Comparison of ENCODE assay signal across 1 cellular context in the genomic region with DNA sequence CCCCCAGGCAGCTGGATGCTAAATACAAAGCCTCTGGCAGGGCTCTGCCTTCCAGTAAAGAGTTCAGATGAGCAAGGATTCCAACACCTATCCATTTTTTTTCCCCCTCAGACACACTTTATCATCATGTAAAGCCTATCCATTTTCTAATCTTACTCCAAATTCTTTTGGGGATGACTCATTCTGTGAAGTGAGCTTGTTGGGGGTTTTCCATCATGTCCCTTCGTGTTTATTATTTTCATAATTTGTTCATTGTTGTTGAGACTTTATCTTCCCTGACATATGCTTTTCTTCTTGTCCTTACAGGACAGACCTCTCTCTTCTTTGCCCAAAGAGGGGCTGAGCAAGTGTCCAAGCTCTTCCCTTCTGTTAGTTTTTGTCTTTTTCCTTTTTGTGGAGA.
TF ChIP-seq lines count a peak whose summit lies in the region.

No MANE protein-coding gene starts in this region.

TF ChIP-seq in GM12878, 131 proteins besides CTCF, POLR2A, EP300 and RAD21:
- TF ChIP-seq JUNB (IDR thresholded peaks at IDR 0.05) (peak; percentile 77), IKZF1 (conservative IDR thresholded peaks at IDR 0.05) (peak; percentile 48), SP1 (IDR thresholded peaks at IDR 0.05; ENCODE audit: low read depth, low read length) (no peak), NFIC (IDR thresholded peaks at IDR 0.05; ENCODE audit: low read depth, low read length) (peak; percentile 58; the same call in 1 of the 2 replicates), RAD51 (IDR thresholded peaks at IDR 0.05) (no peak), IRF4 (IDR thresholded peaks at IDR 0.05; ENCODE audit: low read depth, low read length) (peak; percentile 52; the same call in 1 of the 2 replicates), SIN3A (IDR thresholded peaks at IDR 0.05; ENCODE audit: low read depth, low read length) (no peak), IKZF2 (IDR thresholded peaks at IDR 0.05) (peak; percentile 41 to 51; a peak in 2 of 4 replicates), TBL1XR1 (IDR thresholded peaks at IDR 0.05; ENCODE audit: low read depth, low read length) (no peak), RELA (IDR thresholded peaks at IDR 0.05; ENCODE audit: borderline replicate concordance, partially characterized antibody) (no peak), BACH1 (IDR thresholded peaks at IDR 0.05; ENCODE audit: borderline replicate concordance) (no peak), KAT2A (conservative IDR thresholded peaks at IDR 0.05; ENCODE audit: control insufficient read depth, low read depth, low read length) (no peak)
- TF ChIP-seq, protein P1, sequence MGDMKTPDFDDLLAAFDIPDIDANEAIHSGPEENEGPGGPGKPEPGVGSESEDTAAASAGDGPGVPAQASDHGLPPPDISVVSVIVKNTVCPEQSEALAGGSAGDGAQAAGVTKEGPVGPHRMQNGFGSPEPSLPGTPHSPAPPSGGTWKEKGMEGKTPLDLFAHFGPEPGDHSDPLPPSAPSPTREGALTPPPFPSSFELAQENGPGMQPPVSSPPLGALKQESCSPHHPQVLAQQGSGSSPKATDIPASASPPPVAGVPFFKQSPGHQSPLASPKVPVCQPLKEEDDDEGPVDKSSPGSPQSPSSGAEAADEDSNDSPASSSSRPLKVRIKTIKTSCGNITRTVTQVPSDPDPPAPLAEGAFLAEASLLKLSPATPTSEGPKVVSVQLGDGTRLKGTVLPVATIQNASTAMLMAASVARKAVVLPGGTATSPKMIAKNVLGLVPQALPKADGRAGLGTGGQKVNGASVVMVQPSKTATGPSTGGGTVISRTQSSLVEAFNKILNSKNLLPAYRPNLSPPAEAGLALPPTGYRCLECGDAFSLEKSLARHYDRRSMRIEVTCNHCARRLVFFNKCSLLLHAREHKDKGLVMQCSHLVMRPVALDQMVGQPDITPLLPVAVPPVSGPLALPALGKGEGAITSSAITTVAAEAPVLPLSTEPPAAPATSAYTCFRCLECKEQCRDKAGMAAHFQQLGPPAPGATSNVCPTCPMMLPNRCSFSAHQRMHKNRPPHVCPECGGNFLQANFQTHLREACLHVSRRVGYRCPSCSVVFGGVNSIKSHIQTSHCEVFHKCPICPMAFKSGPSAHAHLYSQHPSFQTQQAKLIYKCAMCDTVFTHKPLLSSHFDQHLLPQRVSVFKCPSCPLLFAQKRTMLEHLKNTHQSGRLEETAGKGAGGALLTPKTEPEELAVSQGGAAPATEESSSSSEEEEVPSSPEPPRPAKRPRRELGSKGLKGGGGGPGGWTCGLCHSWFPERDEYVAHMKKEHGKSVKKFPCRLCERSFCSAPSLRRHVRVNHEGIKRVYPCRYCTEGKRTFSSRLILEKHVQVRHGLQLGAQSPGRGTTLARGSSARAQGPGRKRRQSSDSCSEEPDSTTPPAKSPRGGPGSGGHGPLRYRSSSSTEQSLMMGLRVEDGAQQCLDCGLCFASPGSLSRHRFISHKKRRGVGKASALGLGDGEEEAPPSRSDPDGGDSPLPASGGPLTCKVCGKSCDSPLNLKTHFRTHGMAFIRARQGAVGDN (IDR thresholded peaks at IDR 0.05), result no peak
- TF ChIP-seq, protein P2, sequence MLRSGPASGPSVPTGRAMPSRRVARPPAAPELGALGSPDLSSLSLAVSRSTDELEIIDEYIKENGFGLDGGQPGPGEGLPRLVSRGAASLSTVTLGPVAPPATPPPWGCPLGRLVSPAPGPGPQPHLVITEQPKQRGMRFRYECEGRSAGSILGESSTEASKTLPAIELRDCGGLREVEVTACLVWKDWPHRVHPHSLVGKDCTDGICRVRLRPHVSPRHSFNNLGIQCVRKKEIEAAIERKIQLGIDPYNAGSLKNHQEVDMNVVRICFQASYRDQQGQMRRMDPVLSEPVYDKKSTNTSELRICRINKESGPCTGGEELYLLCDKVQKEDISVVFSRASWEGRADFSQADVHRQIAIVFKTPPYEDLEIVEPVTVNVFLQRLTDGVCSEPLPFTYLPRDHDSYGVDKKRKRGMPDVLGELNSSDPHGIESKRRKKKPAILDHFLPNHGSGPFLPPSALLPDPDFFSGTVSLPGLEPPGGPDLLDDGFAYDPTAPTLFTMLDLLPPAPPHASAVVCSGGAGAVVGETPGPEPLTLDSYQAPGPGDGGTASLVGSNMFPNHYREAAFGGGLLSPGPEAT (IDR thresholded peaks at IDR 0.05; ENCODE audit: low read depth), result peak; percentile 74
- TF ChIP-seq, protein P3, sequence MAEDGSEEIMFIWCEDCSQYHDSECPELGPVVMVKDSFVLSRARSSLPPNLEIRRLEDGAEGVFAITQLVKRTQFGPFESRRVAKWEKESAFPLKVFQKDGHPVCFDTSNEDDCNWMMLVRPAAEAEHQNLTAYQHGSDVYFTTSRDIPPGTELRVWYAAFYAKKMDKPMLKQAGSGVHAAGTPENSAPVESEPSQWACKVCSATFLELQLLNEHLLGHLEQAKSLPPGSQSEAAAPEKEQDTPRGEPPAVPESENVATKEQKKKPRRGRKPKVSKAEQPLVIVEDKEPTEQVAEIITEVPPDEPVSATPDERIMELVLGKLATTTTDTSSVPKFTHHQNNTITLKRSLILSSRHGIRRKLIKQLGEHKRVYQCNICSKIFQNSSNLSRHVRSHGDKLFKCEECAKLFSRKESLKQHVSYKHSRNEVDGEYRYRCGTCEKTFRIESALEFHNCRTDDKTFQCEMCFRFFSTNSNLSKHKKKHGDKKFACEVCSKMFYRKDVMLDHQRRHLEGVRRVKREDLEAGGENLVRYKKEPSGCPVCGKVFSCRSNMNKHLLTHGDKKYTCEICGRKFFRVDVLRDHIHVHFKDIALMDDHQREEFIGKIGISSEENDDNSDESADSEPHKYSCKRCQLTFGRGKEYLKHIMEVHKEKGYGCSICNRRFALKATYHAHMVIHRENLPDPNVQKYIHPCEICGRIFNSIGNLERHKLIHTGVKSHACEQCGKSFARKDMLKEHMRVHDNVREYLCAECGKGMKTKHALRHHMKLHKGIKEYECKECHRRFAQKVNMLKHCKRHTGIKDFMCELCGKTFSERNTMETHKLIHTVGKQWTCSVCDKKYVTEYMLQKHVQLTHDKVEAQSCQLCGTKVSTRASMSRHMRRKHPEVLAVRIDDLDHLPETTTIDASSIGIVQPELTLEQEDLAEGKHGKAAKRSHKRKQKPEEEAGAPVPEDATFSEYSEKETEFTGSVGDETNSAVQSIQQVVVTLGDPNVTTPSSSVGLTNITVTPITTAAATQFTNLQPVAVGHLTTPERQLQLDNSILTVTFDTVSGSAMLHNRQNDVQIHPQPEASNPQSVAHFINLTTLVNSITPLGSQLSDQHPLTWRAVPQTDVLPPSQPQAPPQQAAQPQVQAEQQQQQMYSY (CRISPR knock-in tag; IDR thresholded peaks at IDR 0.05), result no peak
- TF ChIP-seq, protein P4, sequence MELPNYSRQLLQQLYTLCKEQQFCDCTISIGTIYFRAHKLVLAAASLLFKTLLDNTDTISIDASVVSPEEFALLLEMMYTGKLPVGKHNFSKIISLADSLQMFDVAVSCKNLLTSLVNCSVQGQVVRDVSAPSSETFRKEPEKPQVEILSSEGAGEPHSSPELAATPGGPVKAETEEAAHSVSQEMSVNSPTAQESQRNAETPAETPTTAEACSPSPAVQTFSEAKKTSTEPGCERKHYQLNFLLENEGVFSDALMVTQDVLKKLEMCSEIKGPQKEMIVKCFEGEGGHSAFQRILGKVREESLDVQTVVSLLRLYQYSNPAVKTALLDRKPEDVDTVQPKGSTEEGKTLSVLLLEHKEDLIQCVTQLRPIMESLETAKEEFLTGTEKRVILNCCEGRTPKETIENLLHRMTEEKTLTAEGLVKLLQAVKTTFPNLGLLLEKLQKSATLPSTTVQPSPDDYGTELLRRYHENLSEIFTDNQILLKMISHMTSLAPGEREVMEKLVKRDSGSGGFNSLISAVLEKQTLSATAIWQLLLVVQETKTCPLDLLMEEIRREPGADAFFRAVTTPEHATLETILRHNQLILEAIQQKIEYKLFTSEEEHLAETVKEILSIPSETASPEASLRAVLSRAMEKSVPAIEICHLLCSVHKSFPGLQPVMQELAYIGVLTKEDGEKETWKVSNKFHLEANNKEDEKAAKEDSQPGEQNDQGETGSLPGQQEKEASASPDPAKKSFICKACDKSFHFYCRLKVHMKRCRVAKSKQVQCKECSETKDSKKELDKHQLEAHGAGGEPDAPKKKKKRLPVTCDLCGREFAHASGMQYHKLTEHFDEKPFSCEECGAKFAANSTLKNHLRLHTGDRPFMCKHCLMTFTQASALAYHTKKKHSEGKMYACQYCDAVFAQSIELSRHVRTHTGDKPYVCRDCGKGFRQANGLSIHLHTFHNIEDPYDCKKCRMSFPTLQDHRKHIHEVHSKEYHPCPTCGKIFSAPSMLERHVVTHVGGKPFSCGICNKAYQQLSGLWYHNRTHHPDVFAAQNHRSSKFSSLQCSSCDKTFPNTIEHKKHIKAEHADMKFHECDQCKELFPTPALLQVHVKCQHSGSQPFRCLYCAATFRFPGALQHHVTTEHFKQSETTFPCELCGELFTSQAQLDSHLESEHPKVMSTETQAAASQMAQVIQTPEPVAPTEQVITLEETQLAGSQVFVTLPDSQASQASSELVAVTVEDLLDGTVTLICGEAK (IDR thresholded peaks at IDR 0.05; ENCODE audit: borderline replicate concordance), result peak; percentile 27; the same call in 1 of the 2 replicates
TF ChIP-seq in GM12878: peak in this region for 7.
